ENCODE assay signal across 9 cellular contexts in genomic region chr6:38567436-38567835, GRCh38.
DNase-seq lines count a peak whose midpoint lies in the region; ATAC-seq, FAIRE-seq and TF ChIP-seq lines count a peak whose summit lies in the region.
"Had no signal": no experiment of that assay in that cellular context is flagged by ENCODE, and none has a peak within 500 bp of the region (broad histone marks: within the 10 kb centered on the region; RNA-seq: fewer than 3 reads in every experiment).

No MANE protein-coding gene starts in this region.

- TF ChIP-seq CTCF in esophagus muscularis mucosa (IDR thresholded peaks at IDR 0.05) (no peak), psoas muscle (IDR thresholded peaks at IDR 0.05) (no peak)

- H3K9me2 ChIP-seq in GM23248 (ENCODE audit: insufficient read depth), result no peaks in the 10 kb centered on the region

- peak overlapping the region; percentile 45 for H3K4me2 ChIP-seq in GM23248 (ENCODE audit: unreplicated experiment)

- WGBS in GM23248 (ENCODE audit: low coverage in 1 of 2, low lambda C conversion rate in 2 of 2, missing lambda C conversion rate in 2 of 2), 2 experiments, result 3% methylated on average over 5 of the region's 5 CpGs
- WGBS in esophagus muscularis mucosa, result 18% methylated on average over 5 of the region's 5 CpGs
- WGBS in psoas muscle, 3 donors, result 19 to 23% (median 22%) methylated on average over 5 of the region's 5 CpGs

- H3K4me3 Mint-ChIP-seq in immature natural killer cell, result no peak overlapping the region

- H3K27me3 ChIP-seq in GM23248 (replicated peaks; ENCODE audit: insufficient read depth), result no peaks in the 10 kb centered on the region
- H3K27me3 ChIP-seq in esophagus muscularis mucosa, result no peaks in the 10 kb centered on the region
- H3K27me3 ChIP-seq in psoas muscle (ENCODE audit: insufficient read depth in 3 of 3, low read length in 2 of 3), result no peaks in the 10 kb centered on the region

- peaks cover 14 to 19% of the 10 kb centered on the region in 2 donors for H3K4me1 Mint-ChIP-seq in immature natural killer cell

- H3K9me3 ChIP-seq in GM23248 (ENCODE audit: low read depth), result no peaks in the 10 kb centered on the region
- H3K9me3 ChIP-seq in esophagus muscularis mucosa, result no peaks in the 10 kb centered on the region
- no peaks in the 10 kb centered on the region for H3K9me3 ChIP-seq in psoas muscle

- no peak for FAIRE-seq in RCC 7860 (lab: Jason Lieb, UNC)
- FAIRE-seq: GM19239 had no signal

- DNase-seq in GM23248, result peak; percentile 87
- peak; percentile 80 for DNase-seq in NCI-H524 treated with DMSO at 0.1 percent for 48 hours (lab: John Stamatoyannopoulos, UW)
- DNase-seq in esophagus muscularis mucosa (ENCODE audit: extremely low spot score), result peak; percentile 93
- peak; percentile 76 to 85 for DNase-seq in psoas muscle
- no peak for DNase-seq in immature natural killer cell
- no peak for DNase-seq in RCC 7860 (ENCODE audit: low spot score)

- in situ Hi-C loops in GM23248 (cut with MboI), result no loop called here

- H4K20me1 ChIP-seq in GM23248 (ENCODE audit: insufficient read depth), result no peaks in the 10 kb centered on the region

- no peaks in the 10 kb centered on the region for H3K79me2 ChIP-seq in GM23248 (ENCODE audit: insufficient read depth)

- no peak for TF ChIP-seq POLR2A in esophagus muscularis mucosa (IDR thresholded peaks at IDR 0.05; ENCODE audit: low read depth)

- no peak for TF ChIP-seq EP300 in esophagus muscularis mucosa (IDR thresholded peaks at IDR 0.05)

- H3K4me1 ChIP-seq in GM23248 (ENCODE audit: insufficient read depth), result peaks cover 22% of the 10 kb centered on the region
- peaks cover 6 to 12% (median 7%) of the 10 kb centered on the region in 4 donors for H3K4me1 ChIP-seq in esophagus muscularis mucosa
- no peaks in the 10 kb centered on the region for H3K4me1 ChIP-seq in psoas muscle

- ATAC-seq in psoas muscle (peak in 3 of 4 donors; percentile 37 to 48 (median 46)), HG02852 (IDR thresholded peaks at IDR 0.05; ENCODE audit: unreplicated experiment) (no peak), HG02970 (IDR thresholded peaks at IDR 0.05; ENCODE audit: low FRiP score, unreplicated experiment) (no peak)

- no peak overlapping the region for H3K9ac ChIP-seq in GM23248

- H3K36me3 ChIP-seq in GM23248 (ENCODE audit: low read depth) (no peaks in the 10 kb centered on the region), esophagus muscularis mucosa (no peaks in the 10 kb centered on the region), psoas muscle (ENCODE audit: insufficient read depth in 1 of 2, low read depth in 1 of 2) (no peaks in the 10 kb centered on the region)

- H3K9me3 Mint-ChIP-seq in immature natural killer cell, result no peaks in the 10 kb centered on the region

- peaks cover 0 to 12% (median 6%) of the 10 kb centered on the region in 3 donors for H3K36me3 Mint-ChIP-seq in immature natural killer cell

- H2AFZ ChIP-seq in GM23248, result no peak overlapping the region

- H3K27ac ChIP-seq in GM23248 (peak overlapping the region; percentile 40), esophagus muscularis mucosa (replicated peaks in 1 of 4) (no peak overlapping the region), psoas muscle (no peak overlapping the region)

- intact Hi-C loops in esophagus muscularis mucosa (cut with DNase I) (no loop called here), psoas muscle (cut with DNase I) (no loop called here)

- H3K27ac Mint-ChIP-seq in immature natural killer cell, result no peak overlapping the region

- peaks cover 22% of the 10 kb centered on the region for H3F3A ChIP-seq in GM23248 (ENCODE audit: insufficient read depth)

- H3K4me3 ChIP-seq in GM23248, result 0 out of 2 replicates have a peak overlapping the region, but pooled peaks have one; percentile 0
- no peak overlapping the region for H3K4me3 ChIP-seq in esophagus muscularis mucosa
- H3K4me3 ChIP-seq in psoas muscle, result no peak overlapping the region

- H3K27me3 Mint-ChIP-seq in immature natural killer cell (ENCODE audit: low read depth in 3 of 3), result no peaks in the 10 kb centered on the region

Comparison
In these comparisons a context has a peak if more than half of its experiments do, and no peak if none do; other contexts are left out.
1. DNase-seq: peak in GM23248 (single experiment), NCI-H524 treated with DMSO at 0.1 percent for 48 hours (single experiment), esophagus muscularis mucosa (single experiment) and psoas muscle (2 of 2); none in immature natural killer cell (0 of 3) and RCC 7860 (single experiment).
2. ATAC-seq: peak in psoas muscle (3 of 4); none in HG02852 (single experiment) and HG02970 (single experiment).